In the genomic region with DNA sequence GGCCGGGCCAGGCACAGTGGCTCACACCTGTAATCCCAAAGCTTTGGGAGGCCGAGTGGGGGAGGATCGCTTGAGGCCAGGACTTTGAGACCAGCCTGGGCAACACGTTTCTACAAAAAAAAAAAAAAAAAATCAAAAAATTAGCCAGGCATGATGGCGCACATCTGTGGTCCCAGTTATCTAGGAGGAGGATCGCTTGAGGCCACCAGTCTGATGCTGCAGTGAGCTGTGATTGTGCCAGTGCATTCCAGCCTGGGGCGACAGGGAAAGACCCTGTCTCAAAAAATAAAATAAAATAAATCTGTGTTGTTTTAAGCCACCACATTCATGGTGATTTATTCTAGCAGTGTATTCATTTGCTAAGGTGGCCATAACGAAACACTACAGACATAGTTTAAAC, we compare ENCODE assay signal across 3 cellular contexts.
TF ChIP-seq lines count a peak whose summit lies in the region.

No MANE protein-coding gene starts in this region.

TF ChIP-seq in SK-N-SH, 30 proteins besides CTCF, POLR2A, EP300 and RAD21 (continued from another document):
- TF ChIP-seq, protein P1, sequence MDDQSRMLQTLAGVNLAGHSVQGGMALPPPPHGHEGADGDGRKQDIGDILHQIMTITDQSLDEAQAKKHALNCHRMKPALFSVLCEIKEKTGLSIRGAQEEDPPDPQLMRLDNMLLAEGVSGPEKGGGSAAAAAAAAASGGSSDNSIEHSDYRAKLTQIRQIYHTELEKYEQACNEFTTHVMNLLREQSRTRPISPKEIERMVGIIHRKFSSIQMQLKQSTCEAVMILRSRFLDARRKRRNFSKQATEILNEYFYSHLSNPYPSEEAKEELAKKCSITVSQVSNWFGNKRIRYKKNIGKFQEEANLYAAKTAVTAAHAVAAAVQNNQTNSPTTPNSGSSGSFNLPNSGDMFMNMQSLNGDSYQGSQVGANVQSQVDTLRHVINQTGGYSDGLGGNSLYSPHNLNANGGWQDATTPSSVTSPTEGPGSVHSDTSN (IDR thresholded peaks at IDR 0.05) = no peak
- TF ChIP-seq JUND (IDR thresholded peaks at IDR 0.05) = no peak
- TF ChIP-seq, protein P2, sequence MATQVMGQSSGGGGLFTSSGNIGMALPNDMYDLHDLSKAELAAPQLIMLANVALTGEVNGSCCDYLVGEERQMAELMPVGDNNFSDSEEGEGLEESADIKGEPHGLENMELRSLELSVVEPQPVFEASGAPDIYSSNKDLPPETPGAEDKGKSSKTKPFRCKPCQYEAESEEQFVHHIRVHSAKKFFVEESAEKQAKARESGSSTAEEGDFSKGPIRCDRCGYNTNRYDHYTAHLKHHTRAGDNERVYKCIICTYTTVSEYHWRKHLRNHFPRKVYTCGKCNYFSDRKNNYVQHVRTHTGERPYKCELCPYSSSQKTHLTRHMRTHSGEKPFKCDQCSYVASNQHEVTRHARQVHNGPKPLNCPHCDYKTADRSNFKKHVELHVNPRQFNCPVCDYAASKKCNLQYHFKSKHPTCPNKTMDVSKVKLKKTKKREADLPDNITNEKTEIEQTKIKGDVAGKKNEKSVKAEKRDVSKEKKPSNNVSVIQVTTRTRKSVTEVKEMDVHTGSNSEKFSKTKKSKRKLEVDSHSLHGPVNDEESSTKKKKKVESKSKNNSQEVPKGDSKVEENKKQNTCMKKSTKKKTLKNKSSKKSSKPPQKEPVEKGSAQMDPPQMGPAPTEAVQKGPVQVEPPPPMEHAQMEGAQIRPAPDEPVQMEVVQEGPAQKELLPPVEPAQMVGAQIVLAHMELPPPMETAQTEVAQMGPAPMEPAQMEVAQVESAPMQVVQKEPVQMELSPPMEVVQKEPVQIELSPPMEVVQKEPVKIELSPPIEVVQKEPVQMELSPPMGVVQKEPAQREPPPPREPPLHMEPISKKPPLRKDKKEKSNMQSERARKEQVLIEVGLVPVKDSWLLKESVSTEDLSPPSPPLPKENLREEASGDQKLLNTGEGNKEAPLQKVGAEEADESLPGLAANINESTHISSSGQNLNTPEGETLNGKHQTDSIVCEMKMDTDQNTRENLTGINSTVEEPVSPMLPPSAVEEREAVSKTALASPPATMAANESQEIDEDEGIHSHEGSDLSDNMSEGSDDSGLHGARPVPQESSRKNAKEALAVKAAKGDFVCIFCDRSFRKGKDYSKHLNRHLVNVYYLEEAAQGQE (IDR thresholded peaks at IDR 0.05; ENCODE audit: low read depth, low read length) = no peak
- TF ChIP-seq MXI1 (IDR thresholded peaks at IDR 0.05; ENCODE audit: low read depth, low read length) = peak; percentile 41; the same call in 1 of the 2 replicates
- peak; percentile 69 for TF ChIP-seq GATA2 (CRISPR knock-in tag; IDR thresholded peaks at IDR 0.05)
TF ChIP-seq in SK-N-SH: peak in this region for 2.

TF ChIP-seq in SK-N-SH treated with all-trans-retinoic acid at 6 μM for 48 hours, 23 proteins besides CTCF, POLR2A, EP300 and RAD21 (continued from another document):
- TF ChIP-seq, protein P3, sequence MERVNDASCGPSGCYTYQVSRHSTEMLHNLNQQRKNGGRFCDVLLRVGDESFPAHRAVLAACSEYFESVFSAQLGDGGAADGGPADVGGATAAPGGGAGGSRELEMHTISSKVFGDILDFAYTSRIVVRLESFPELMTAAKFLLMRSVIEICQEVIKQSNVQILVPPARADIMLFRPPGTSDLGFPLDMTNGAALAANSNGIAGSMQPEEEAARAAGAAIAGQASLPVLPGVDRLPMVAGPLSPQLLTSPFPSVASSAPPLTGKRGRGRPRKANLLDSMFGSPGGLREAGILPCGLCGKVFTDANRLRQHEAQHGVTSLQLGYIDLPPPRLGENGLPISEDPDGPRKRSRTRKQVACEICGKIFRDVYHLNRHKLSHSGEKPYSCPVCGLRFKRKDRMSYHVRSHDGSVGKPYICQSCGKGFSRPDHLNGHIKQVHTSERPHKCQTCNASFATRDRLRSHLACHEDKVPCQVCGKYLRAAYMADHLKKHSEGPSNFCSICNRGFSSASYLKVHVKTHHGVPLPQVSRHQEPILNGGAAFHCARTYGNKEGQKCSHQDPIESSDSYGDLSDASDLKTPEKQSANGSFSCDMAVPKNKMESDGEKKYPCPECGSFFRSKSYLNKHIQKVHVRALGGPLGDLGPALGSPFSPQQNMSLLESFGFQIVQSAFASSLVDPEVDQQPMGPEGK (CRISPR knock-in tag; IDR thresholded peaks at IDR 0.05; ENCODE audit: borderline replicate concordance) = no peak
- TF ChIP-seq, protein P4, sequence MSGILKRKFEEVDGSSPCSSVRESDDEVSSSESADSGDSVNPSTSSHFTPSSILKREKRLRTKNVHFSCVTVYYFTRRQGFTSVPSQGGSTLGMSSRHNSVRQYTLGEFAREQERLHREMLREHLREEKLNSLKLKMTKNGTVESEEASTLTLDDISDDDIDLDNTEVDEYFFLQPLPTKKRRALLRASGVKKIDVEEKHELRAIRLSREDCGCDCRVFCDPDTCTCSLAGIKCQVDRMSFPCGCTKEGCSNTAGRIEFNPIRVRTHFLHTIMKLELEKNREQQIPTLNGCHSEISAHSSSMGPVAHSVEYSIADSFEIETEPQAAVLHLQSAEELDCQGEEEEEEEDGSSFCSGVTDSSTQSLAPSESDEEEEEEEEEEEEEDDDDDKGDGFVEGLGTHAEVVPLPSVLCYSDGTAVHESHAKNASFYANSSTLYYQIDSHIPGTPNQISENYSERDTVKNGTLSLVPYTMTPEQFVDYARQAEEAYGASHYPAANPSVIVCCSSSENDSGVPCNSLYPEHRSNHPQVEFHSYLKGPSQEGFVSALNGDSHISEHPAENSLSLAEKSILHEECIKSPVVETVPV (CRISPR knock-in tag; IDR thresholded peaks at IDR 0.05) = no peak
- TF ChIP-seq GLIS3 (CRISPR knock-in tag; IDR thresholded peaks at IDR 0.05) (no peak), OSR1 (CRISPR knock-in tag; IDR thresholded peaks at IDR 0.05) (no peak), PPARA (CRISPR knock-in tag; IDR thresholded peaks at IDR 0.05; ENCODE audit: borderline replicate concordance) (no peak)

TF ChIP-seq in neural cell, 6 proteins besides CTCF, POLR2A, EP300 and RAD21 (continued from another document):
- TF ChIP-seq, protein P2 (IDR thresholded peaks at IDR 0.05; ENCODE audit: borderline replicate concordance) = no peak
- no peak for TF ChIP-seq SMC3 (conservative IDR thresholded peaks at IDR 0.05; ENCODE audit: poor library complexity)
- TF ChIP-seq TAF1 (IDR thresholded peaks at IDR 0.05; ENCODE audit: low read depth) = no peak
- no peak for TF ChIP-seq POLR2AphosphoS5 (IDR thresholded peaks at IDR 0.05)
- TF ChIP-seq EZH2 (IDR thresholded peaks at IDR 0.05; ENCODE audit: borderline replicate concordance, insufficient read depth, low read length, poor library complexity, severe bottlenecking) = no peak
